In the genomic region with DNA sequence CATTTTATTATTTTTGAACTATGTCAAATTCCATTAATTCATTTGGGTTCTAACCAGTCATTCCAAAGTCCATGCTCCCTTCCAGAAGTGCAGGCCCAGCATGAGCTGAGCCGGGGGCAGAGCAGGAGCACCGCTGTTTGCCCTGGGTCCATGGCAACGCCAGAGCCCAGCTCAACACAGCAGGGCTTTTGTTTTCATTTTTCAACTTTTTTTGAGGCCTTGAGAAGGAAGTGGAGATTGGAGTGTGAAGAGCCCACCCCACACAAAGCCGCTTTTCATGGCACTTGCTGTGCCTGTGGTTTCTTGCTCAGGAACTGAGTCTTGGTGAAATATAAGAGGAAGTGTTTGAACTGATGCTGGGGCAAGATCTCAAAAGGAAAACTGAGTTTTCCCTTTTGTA, we compare ENCODE assay signal across 1 cellular context.
TF ChIP-seq lines count a peak whose summit lies in the region.

No MANE protein-coding gene starts in this region.

TF ChIP-seq in HepG2, 621 proteins besides CTCF, POLR2A, EP300 and RAD21 (continued from another document and continues in another):
- TF ChIP-seq, protein P1, sequence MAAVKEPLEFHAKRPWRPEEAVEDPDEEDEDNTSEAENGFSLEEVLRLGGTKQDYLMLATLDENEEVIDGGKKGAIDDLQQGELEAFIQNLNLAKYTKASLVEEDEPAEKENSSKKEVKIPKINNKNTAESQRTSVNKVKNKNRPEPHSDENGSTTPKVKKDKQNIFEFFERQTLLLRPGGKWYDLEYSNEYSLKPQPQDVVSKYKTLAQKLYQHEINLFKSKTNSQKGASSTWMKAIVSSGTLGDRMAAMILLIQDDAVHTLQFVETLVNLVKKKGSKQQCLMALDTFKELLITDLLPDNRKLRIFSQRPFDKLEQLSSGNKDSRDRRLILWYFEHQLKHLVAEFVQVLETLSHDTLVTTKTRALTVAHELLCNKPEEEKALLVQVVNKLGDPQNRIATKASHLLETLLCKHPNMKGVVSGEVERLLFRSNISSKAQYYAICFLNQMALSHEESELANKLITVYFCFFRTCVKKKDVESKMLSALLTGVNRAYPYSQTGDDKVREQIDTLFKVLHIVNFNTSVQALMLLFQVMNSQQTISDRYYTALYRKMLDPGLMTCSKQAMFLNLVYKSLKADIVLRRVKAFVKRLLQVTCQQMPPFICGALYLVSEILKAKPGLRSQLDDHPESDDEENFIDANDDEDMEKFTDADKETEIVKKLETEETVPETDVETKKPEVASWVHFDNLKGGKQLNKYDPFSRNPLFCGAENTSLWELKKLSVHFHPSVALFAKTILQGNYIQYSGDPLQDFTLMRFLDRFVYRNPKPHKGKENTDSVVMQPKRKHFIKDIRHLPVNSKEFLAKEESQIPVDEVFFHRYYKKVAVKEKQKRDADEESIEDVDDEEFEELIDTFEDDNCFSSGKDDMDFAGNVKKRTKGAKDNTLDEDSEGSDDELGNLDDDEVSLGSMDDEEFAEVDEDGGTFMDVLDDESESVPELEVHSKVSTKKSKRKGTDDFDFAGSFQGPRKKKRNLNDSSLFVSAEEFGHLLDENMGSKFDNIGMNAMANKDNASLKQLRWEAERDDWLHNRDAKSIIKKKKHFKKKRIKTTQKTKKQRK (IDR thresholded peaks at IDR 0.05; ENCODE audit: low read length) = no peak
- TF ChIP-seq ZNF563 (CRISPR knock-in tag; IDR thresholded peaks at IDR 0.05) = no peak
- no peak for TF ChIP-seq ZNF496 (CRISPR knock-in tag; IDR thresholded peaks at IDR 0.05; ENCODE audit: insufficient replicate concordance)
- TF ChIP-seq MATR3 (CRISPR knock-in tag; IDR thresholded peaks at IDR 0.05) = no peak
- TF ChIP-seq RORA (CRISPR knock-in tag; IDR thresholded peaks at IDR 0.05) = no peak
- TF ChIP-seq ZNF670 (CRISPR knock-in tag; IDR thresholded peaks at IDR 0.05; ENCODE audit: borderline replicate concordance) = no peak
- TF ChIP-seq, protein P2, sequence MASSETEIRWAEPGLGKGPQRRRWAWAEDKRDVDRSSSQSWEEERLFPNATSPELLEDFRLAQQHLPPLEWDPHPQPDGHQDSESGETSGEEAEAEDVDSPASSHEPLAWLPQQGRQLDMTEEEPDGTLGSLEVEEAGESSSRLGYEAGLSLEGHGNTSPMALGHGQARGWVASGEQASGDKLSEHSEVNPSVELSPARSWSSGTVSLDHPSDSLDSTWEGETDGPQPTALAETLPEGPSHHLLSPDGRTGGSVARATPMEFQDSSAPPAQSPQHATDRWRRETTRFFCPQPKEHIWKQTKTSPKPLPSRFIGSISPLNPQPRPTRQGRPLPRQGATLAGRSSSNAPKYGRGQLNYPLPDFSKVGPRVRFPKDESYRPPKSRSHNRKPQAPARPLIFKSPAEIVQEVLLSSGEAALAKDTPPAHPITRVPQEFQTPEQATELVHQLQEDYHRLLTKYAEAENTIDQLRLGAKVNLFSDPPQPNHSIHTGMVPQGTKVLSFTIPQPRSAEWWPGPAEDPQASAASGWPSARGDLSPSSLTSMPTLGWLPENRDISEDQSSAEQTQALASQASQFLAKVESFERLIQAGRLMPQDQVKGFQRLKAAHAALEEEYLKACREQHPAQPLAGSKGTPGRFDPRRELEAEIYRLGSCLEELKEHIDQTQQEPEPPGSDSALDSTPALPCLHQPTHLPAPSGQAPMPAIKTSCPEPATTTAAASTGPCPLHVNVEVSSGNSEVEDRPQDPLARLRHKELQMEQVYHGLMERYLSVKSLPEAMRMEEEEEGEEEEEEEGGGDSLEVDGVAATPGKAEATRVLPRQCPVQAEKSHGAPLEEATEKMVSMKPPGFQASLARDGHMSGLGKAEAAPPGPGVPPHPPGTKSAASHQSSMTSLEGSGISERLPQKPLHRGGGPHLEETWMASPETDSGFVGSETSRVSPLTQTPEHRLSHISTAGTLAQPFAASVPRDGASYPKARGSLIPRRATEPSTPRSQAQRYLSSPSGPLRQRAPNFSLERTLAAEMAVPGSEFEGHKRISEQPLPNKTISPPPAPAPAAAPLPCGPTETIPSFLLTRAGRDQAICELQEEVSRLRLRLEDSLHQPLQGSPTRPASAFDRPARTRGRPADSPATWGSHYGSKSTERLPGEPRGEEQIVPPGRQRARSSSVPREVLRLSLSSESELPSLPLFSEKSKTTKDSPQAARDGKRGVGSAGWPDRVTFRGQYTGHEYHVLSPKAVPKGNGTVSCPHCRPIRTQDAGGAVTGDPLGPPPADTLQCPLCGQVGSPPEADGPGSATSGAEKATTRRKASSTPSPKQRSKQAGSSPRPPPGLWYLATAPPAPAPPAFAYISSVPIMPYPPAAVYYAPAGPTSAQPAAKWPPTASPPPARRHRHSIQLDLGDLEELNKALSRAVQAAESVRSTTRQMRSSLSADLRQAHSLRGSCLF (CRISPR knock-in tag; IDR thresholded peaks at IDR 0.05; ENCODE audit: borderline replicate concordance) = no peak
- no peak for TF ChIP-seq ZNF460 (CRISPR knock-in tag; IDR thresholded peaks at IDR 0.05; ENCODE audit: borderline replicate concordance)
- no peak for TF ChIP-seq ZNF33A (CRISPR knock-in tag; IDR thresholded peaks at IDR 0.05; ENCODE audit: borderline replicate concordance)
- TF ChIP-seq NFYB (CRISPR knock-in tag; IDR thresholded peaks at IDR 0.05) = no peak
- TF ChIP-seq, protein P3, sequence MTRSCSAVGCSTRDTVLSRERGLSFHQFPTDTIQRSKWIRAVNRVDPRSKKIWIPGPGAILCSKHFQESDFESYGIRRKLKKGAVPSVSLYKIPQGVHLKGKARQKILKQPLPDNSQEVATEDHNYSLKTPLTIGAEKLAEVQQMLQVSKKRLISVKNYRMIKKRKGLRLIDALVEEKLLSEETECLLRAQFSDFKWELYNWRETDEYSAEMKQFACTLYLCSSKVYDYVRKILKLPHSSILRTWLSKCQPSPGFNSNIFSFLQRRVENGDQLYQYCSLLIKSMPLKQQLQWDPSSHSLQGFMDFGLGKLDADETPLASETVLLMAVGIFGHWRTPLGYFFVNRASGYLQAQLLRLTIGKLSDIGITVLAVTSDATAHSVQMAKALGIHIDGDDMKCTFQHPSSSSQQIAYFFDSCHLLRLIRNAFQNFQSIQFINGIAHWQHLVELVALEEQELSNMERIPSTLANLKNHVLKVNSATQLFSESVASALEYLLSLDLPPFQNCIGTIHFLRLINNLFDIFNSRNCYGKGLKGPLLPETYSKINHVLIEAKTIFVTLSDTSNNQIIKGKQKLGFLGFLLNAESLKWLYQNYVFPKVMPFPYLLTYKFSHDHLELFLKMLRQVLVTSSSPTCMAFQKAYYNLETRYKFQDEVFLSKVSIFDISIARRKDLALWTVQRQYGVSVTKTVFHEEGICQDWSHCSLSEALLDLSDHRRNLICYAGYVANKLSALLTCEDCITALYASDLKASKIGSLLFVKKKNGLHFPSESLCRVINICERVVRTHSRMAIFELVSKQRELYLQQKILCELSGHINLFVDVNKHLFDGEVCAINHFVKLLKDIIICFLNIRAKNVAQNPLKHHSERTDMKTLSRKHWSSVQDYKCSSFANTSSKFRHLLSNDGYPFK (CRISPR knock-in tag; IDR thresholded peaks at IDR 0.05; ENCODE audit: borderline replicate concordance) = no peak
- no peak for TF ChIP-seq ZNF317 (CRISPR knock-in tag; IDR thresholded peaks at IDR 0.05)
- TF ChIP-seq MAFG (CRISPR knock-in tag; IDR thresholded peaks at IDR 0.05) = no peak
- no peak for TF ChIP-seq ZNF713 (CRISPR knock-in tag; IDR thresholded peaks at IDR 0.05)
- no peak for TF ChIP-seq SIX1 (CRISPR knock-in tag; IDR thresholded peaks at IDR 0.05; ENCODE audit: borderline replicate concordance)
- TF ChIP-seq, protein P4, sequence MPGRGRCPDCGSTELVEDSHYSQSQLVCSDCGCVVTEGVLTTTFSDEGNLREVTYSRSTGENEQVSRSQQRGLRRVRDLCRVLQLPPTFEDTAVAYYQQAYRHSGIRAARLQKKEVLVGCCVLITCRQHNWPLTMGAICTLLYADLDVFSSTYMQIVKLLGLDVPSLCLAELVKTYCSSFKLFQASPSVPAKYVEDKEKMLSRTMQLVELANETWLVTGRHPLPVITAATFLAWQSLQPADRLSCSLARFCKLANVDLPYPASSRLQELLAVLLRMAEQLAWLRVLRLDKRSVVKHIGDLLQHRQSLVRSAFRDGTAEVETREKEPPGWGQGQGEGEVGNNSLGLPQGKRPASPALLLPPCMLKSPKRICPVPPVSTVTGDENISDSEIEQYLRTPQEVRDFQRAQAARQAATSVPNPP (CRISPR knock-in tag; IDR thresholded peaks at IDR 0.05) = no peak
- TF ChIP-seq ZNF746 (CRISPR knock-in tag; IDR thresholded peaks at IDR 0.05) = no peak
- no peak for TF ChIP-seq ZIK1 (CRISPR knock-in tag; IDR thresholded peaks at IDR 0.05; ENCODE audit: borderline replicate concordance, low read depth)
- TF ChIP-seq, protein P5, sequence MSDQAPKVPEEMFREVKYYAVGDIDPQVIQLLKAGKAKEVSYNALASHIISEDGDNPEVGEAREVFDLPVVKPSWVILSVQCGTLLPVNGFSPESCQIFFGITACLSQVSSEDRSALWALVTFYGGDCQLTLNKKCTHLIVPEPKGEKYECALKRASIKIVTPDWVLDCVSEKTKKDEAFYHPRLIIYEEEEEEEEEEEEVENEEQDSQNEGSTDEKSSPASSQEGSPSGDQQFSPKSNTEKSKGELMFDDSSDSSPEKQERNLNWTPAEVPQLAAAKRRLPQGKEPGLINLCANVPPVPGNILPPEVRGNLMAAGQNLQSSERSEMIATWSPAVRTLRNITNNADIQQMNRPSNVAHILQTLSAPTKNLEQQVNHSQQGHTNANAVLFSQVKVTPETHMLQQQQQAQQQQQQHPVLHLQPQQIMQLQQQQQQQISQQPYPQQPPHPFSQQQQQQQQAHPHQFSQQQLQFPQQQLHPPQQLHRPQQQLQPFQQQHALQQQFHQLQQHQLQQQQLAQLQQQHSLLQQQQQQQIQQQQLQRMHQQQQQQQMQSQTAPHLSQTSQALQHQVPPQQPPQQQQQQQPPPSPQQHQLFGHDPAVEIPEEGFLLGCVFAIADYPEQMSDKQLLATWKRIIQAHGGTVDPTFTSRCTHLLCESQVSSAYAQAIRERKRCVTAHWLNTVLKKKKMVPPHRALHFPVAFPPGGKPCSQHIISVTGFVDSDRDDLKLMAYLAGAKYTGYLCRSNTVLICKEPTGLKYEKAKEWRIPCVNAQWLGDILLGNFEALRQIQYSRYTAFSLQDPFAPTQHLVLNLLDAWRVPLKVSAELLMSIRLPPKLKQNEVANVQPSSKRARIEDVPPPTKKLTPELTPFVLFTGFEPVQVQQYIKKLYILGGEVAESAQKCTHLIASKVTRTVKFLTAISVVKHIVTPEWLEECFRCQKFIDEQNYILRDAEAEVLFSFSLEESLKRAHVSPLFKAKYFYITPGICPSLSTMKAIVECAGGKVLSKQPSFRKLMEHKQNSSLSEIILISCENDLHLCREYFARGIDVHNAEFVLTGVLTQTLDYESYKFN (CRISPR knock-in tag; conservative IDR thresholded peaks at IDR 0.05) = peak; percentile 74
- no peak for TF ChIP-seq FOSL1 (CRISPR knock-in tag; IDR thresholded peaks at IDR 0.05; ENCODE audit: borderline replicate concordance)
- TF ChIP-seq, protein P6, sequence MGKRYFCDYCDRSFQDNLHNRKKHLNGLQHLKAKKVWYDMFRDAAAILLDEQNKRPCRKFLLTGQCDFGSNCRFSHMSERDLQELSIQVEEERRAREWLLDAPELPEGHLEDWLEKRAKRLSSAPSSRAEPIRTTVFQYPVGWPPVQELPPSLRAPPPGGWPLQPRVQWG (CRISPR knock-in tag; IDR thresholded peaks at IDR 0.05; ENCODE audit: borderline replicate concordance, low read depth) = no peak
- TF ChIP-seq JUN (CRISPR knock-in tag; IDR thresholded peaks at IDR 0.05) = no peak
- TF ChIP-seq, protein P7, sequence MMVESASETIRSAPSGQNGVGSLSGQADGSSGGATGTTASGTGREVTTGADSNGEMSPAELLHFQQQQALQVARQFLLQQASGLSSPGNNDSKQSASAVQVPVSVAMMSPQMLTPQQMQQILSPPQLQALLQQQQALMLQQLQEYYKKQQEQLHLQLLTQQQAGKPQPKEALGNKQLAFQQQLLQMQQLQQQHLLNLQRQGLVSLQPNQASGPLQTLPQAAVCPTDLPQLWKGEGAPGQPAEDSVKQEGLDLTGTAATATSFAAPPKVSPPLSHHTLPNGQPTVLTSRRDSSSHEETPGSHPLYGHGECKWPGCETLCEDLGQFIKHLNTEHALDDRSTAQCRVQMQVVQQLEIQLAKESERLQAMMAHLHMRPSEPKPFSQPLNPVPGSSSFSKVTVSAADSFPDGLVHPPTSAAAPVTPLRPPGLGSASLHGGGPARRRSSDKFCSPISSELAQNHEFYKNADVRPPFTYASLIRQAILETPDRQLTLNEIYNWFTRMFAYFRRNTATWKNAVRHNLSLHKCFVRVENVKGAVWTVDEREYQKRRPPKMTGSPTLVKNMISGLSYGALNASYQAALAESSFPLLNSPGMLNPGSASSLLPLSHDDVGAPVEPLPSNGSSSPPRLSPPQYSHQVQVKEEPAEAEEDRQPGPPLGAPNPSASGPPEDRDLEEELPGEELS (CRISPR knock-in tag; IDR thresholded peaks at IDR 0.05) = peak; percentile 20; the same call in 1 of the 2 replicates
- TF ChIP-seq ZNF3 (CRISPR knock-in tag; IDR thresholded peaks at IDR 0.05) = no peak
- no peak for TF ChIP-seq STAT5B (CRISPR knock-in tag; IDR thresholded peaks at IDR 0.05)
- TF ChIP-seq NAIF1 (CRISPR knock-in tag; IDR thresholded peaks at IDR 0.05; ENCODE audit: borderline replicate concordance) = no peak
- no peak for TF ChIP-seq ZNF629 (CRISPR knock-in tag; conservative IDR thresholded peaks at IDR 0.05)
- no peak for TF ChIP-seq CHCHD3 (CRISPR knock-in tag; IDR thresholded peaks at IDR 0.05)
- no peak for TF ChIP-seq YEATS4 (CRISPR knock-in tag; IDR thresholded peaks at IDR 0.05; ENCODE audit: borderline replicate concordance)
- TF ChIP-seq ZNF20 (CRISPR knock-in tag; IDR thresholded peaks at IDR 0.05) = no peak
- TF ChIP-seq CBX5 (CRISPR knock-in tag; IDR thresholded peaks at IDR 0.05; ENCODE audit: borderline replicate concordance) = no peak
- TF ChIP-seq, protein P8, sequence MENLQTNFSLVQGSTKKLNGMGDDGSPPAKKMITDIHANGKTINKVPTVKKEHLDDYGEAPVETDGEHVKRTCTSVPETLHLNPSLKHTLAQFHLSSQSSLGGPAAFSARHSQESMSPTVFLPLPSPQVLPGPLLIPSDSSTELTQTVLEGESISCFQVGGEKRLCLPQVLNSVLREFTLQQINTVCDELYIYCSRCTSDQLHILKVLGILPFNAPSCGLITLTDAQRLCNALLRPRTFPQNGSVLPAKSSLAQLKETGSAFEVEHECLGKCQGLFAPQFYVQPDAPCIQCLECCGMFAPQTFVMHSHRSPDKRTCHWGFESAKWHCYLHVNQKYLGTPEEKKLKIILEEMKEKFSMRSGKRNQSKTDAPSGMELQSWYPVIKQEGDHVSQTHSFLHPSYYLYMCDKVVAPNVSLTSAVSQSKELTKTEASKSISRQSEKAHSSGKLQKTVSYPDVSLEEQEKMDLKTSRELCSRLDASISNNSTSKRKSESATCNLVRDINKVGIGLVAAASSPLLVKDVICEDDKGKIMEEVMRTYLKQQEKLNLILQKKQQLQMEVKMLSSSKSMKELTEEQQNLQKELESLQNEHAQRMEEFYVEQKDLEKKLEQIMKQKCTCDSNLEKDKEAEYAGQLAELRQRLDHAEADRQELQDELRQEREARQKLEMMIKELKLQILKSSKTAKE (CRISPR knock-in tag; IDR thresholded peaks at IDR 0.05; ENCODE audit: borderline replicate concordance) = no peak
- no peak for TF ChIP-seq JUNB (CRISPR knock-in tag; IDR thresholded peaks at IDR 0.05; ENCODE audit: borderline replicate concordance)
- TF ChIP-seq GATA4 (IDR thresholded peaks at IDR 0.05; ENCODE audit: borderline replicate concordance, low read depth) = no peak
- no peak for TF ChIP-seq ZFP36 (IDR thresholded peaks at IDR 0.05; ENCODE audit: borderline replicate concordance, low read depth, low read length, partially characterized antibody)
- no peak for TF ChIP-seq SIN3B (IDR thresholded peaks at IDR 0.05; ENCODE audit: low read length)
- TF ChIP-seq TCF7 (IDR thresholded peaks at IDR 0.05; ENCODE audit: low read depth) = no peak
- no peak for TF ChIP-seq NR2F6 (IDR thresholded peaks at IDR 0.05)
- TF ChIP-seq NR2F6 (CRISPR knock-in tag; IDR thresholded peaks at IDR 0.05) = no peak
- peak; percentile 26; the same call in 1 of the 2 replicates for TF ChIP-seq HDAC2 (CRISPR knock-in tag; IDR thresholded peaks at IDR 0.05)
- TF ChIP-seq MAZ (IDR thresholded peaks at IDR 0.05; ENCODE audit: borderline replicate concordance, low read depth, low read length) = peak; percentile 37; the same call in 1 of the 2 replicates
- TF ChIP-seq MAZ (CRISPR knock-in tag; IDR thresholded peaks at IDR 0.05; ENCODE audit: low read depth) = no peak
